In the genomic region with DNA sequence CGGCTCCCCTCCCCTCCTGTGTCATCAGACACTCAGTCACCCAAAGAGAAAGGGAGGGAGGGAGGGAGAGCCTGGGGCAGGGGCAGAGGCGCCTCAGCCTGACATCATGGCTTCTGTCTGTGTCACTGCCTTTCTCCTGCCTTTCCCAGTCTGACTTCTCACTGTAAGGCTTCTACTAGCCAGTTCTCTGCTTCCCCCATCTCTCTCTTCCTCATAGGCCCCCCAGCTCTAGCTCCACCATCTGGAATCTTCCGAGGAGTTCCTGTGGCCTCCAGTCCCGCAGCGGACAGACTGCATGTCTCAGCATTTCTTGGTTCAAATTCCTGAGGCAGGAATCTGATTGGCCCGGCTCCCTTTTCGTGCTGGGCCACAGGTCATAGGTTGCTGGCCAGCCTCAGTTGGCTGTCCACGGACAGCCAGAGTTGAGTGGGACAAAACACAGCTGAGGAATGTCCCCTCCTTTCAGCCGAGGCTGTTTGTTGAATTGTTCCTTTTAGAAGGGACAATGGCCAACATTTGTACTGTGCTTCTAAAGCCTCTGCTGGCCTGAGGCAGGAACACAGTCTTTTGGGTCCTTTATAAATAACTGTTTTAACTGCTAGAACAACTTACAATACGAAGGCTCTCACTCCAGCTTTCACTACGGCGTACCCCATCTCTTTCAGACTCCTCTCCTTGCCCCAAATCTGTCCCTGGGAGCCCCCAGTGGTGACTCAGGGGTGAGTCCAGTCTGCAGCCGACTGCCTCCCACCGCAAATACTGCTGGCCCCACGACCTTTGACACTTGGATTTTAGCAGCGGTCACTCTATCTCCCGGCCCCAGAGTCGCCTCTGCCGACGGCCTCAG, we compare ENCODE assay signal across 12 cellular contexts. TPM values are rescaled to one million over a fixed set of nuclear protein-coding genes. Genes with fewer than 3 reads are reported as not detected.
DNase-seq lines count a peak whose midpoint lies in the region; ATAC-seq and TF ChIP-seq lines count a peak whose summit lies in the region.
"Had no signal": no experiment of that assay in that cellular context is flagged by ENCODE, and none has a peak within 500 bp of the region (broad histone marks: within the 10 kb centered on the region; RNA-seq: fewer than 3 reads in every experiment).

No MANE protein-coding gene starts in this region.

- TF ChIP-seq CTCF in Caco-2 (IDR thresholded peaks at IDR 0.05; ENCODE audit: insufficient read depth in 1 of 2, low read depth in 1 of 2, low read length in 1 of 2, severe bottlenecking in 1 of 2, unreplicated experiment in 1 of 2) (peak in 1 of 2 experiments; percentile 12), WTC11 (IDR thresholded peaks at IDR 0.05) (no peak), dorsolateral prefrontal cortex (IDR thresholded peaks at IDR 0.05 in 54 of 56, conservative IDR thresholded peaks at IDR 0.05 in 2 of 56; ENCODE audit: low read depth in 1 of 56, partially characterized antibody in 56 of 56) (peak in 6 of 56 donors; percentile 6 to 20 (median 10))

- intact Hi-C loops in Caco-2 (cut with micrococcal nuclease; ENCODE audit: unreplicated experiment) (no loop called here), left cardiac atrium (cut with DNase I) (no loop called here), dorsolateral prefrontal cortex (cut with DNase I) (no loop called here)

- peak overlapping the region; percentile 73 for H2AFZ ChIP-seq in neuron (ENCODE audit: low read depth, low read length)

- H3K27me3 Mint-ChIP-seq in Caco-2 (ENCODE audit: insufficient read depth, unreplicated experiment) (no peaks in the 10 kb centered on the region), WTC11 (ENCODE audit: low read depth) (no peaks in the 10 kb centered on the region; the same call in none of the 2 replicates)

- H3K4me1 Mint-ChIP-seq in Caco-2 (ENCODE audit: low read depth, unreplicated experiment) (peaks cover 11% of the 10 kb centered on the region), WTC11 (peaks cover 19% of the 10 kb centered on the region)

- H3K4me3 Mint-ChIP-seq in Caco-2 (ENCODE audit: unreplicated experiment), result peak overlapping the region; percentile 40
- H3K4me3 Mint-ChIP-seq in WTC11, result no peak overlapping the region

- ATAC-seq in WTC11, result peak; percentile 63
- peak; percentile 51 to 83 for ATAC-seq in left cardiac atrium
- no peak for ATAC-seq in HG03045 (IDR thresholded peaks at IDR 0.05; ENCODE audit: unreplicated experiment)

- H3K9me3 Mint-ChIP-seq in Caco-2 (ENCODE audit: unreplicated experiment) (no peaks in the 10 kb centered on the region), WTC11 (no peaks in the 10 kb centered on the region; the same call in 1 of the 2 replicates)

- CTCF ChIA-PET in Caco-2 (lab: Charles Lee), result no interaction called here
- CTCF ChIA-PET in WTC11 (lab: Charles Lee), result interaction anchor here (0.6 to 1.7 kb wide), 9 partner anchors 10 to 74 kb away, joined by 3 to 9 read pairs (median 3); no protein-coding TSS in a partner anchor

- DNase-seq in Caco-2, result no peak
- DNase-seq in WTC11 (ENCODE audit: low spot score), result peak; percentile 35
- peak; percentile 24 for DNase-seq in left cardiac atrium
- DNase-seq in dorsolateral prefrontal cortex, result no peak
- no peak for DNase-seq in NCI-H2081 treated with DMSO at 0.1 percent for 48 hours (lab: John Stamatoyannopoulos, UW)
- DNase-seq in activated CD4-positive, alpha-beta T cell treated with anti-CD3 and anti-CD28 coated beads for 4 hours, result no peak
- DNase-seq: activated T-cell treated with anti-CD3 and anti-CD28 coated beads, Interleukin-2, amount 50 U/mL, for 1 hour; Peyer's patch; transverse colon had no signal

- peak overlapping the region in 7 of 59 donors; percentile 15 to 53 (median 22) for H3K27ac ChIP-seq in dorsolateral prefrontal cortex
- H3K27ac ChIP-seq: Peyer's patch, transverse colon had no signal

- H3K27ac Mint-ChIP-seq in Caco-2 (ENCODE audit: unreplicated experiment) (peak overlapping the region; percentile 82), WTC11 (peak overlapping the region; percentile 10; the same call in 1 of the 2 replicates)

- peaks cover 6% of the 10 kb centered on the region for H3K36me3 Mint-ChIP-seq in Caco-2 (ENCODE audit: insufficient read depth, unreplicated experiment)
- no peaks in the 10 kb centered on the region for H3K36me3 Mint-ChIP-seq in WTC11

- H3K4me1 ChIP-seq in Caco-2, result peaks cover 13% of the 10 kb centered on the region
- peaks cover 19% of the 10 kb centered on the region for H3K4me1 ChIP-seq in neuron (ENCODE audit: insufficient read depth, low read length)
- H3K4me1 ChIP-seq: Peyer's patch, transverse colon had no signal

- H3K4me3 ChIP-seq in Caco-2 (ENCODE audit: low read depth, low read length) (no peak overlapping the region), neuron (ENCODE audit: low read length) (peak overlapping the region; percentile 9), dorsolateral prefrontal cortex (no peak overlapping the region)
- H3K4me3 ChIP-seq: Peyer's patch, transverse colon had no signal

- H3K27me3 ChIP-seq in Caco-2 (replicated peaks; ENCODE audit: control insufficient read depth, insufficient read depth, low read length) (no peaks in the 10 kb centered on the region), neuron (ENCODE audit: insufficient read depth, low read length) (no peaks in the 10 kb centered on the region), dorsolateral prefrontal cortex (no peaks in the 10 kb centered on the region)
- H3K27me3 ChIP-seq: Peyer's patch, transverse colon had no signal

- H3K36me3 ChIP-seq in Caco-2 (ENCODE audit: control insufficient read depth, insufficient read depth, low read length), result no peaks in the 10 kb centered on the region
- H3K36me3 ChIP-seq in neuron (ENCODE audit: insufficient read depth, low read length), result no peaks in the 10 kb centered on the region
- H3K36me3 ChIP-seq: Peyer's patch, transverse colon had no signal

- no TSS peak for BruUV-seq in Caco-2 (replicated peaks; lab: Mats Ljungman, UMichigan)

- POLR2A ChIA-PET in Caco-2 (lab: Charles Lee), result no interaction called here
- POLR2A ChIA-PET in WTC11 (lab: Charles Lee), result interaction anchor here (0.5 to 1.0 kb wide), 3 partner anchors 10 to 144 kb away, joined by 3 read pairs; no protein-coding TSS in a partner anchor

- H3K9me3 ChIP-seq in Caco-2 (no peaks in the 10 kb centered on the region), neuron (ENCODE audit: low read length) (no peaks in the 10 kb centered on the region)
- H3K9me3 ChIP-seq: Peyer's patch, transverse colon had no signal

TF ChIP-seq in WTC11, 78 proteins besides CTCF, POLR2A, EP300 and RAD21 (continues in another document):
- TF ChIP-seq, protein P1, sequence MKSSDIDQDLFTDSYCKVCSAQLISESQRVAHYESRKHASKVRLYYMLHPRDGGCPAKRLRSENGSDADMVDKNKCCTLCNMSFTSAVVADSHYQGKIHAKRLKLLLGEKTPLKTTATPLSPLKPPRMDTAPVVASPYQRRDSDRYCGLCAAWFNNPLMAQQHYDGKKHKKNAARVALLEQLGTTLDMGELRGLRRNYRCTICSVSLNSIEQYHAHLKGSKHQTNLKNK (CRISPR knock-in tag; IDR thresholded peaks at IDR 0.05), result no peak
- TF ChIP-seq, protein P2, sequence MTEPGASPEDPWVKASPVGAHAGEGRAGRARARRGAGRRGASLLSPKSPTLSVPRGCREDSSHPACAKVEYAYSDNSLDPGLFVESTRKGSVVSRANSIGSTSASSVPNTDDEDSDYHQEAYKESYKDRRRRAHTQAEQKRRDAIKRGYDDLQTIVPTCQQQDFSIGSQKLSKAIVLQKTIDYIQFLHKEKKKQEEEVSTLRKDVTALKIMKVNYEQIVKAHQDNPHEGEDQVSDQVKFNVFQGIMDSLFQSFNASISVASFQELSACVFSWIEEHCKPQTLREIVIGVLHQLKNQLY (CRISPR knock-in tag; IDR thresholded peaks at IDR 0.05), result no peak
- TF ChIP-seq, protein P3, sequence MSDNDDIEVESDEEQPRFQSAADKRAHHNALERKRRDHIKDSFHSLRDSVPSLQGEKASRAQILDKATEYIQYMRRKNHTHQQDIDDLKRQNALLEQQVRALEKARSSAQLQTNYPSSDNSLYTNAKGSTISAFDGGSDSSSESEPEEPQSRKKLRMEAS (CRISPR knock-in tag; IDR thresholded peaks at IDR 0.05), result no peak
- TF ChIP-seq, protein P4, sequence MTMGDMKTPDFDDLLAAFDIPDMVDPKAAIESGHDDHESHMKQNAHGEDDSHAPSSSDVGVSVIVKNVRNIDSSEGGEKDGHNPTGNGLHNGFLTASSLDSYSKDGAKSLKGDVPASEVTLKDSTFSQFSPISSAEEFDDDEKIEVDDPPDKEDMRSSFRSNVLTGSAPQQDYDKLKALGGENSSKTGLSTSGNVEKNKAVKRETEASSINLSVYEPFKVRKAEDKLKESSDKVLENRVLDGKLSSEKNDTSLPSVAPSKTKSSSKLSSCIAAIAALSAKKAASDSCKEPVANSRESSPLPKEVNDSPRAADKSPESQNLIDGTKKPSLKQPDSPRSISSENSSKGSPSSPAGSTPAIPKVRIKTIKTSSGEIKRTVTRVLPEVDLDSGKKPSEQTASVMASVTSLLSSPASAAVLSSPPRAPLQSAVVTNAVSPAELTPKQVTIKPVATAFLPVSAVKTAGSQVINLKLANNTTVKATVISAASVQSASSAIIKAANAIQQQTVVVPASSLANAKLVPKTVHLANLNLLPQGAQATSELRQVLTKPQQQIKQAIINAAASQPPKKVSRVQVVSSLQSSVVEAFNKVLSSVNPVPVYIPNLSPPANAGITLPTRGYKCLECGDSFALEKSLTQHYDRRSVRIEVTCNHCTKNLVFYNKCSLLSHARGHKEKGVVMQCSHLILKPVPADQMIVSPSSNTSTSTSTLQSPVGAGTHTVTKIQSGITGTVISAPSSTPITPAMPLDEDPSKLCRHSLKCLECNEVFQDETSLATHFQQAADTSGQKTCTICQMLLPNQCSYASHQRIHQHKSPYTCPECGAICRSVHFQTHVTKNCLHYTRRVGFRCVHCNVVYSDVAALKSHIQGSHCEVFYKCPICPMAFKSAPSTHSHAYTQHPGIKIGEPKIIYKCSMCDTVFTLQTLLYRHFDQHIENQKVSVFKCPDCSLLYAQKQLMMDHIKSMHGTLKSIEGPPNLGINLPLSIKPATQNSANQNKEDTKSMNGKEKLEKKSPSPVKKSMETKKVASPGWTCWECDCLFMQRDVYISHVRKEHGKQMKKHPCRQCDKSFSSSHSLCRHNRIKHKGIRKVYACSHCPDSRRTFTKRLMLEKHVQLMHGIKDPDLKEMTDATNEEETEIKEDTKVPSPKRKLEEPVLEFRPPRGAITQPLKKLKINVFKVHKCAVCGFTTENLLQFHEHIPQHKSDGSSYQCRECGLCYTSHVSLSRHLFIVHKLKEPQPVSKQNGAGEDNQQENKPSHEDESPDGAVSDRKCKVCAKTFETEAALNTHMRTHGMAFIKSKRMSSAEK (CRISPR knock-in tag; IDR thresholded peaks at IDR 0.05; ENCODE audit: borderline replicate concordance), result no peak

RNA-seq across cellular contexts. Expression of a gene that starts 18.8 kb away (rescaled TPM):
- total RNA-seq in Caco-2 (2022) (18.9 and 21.5 TPM in 2 replicates), WTC11 (2021) (0.23 to 0.55 TPM (median 0.35 TPM) in 3 replicates), left cardiac atrium (1 to 10 TPM; 1.4 to 4.0 TPM), dorsolateral prefrontal cortex (1 to 10 TPM in 113 of 120 experiments, under 1 TPM in 7; 0.68 to 9.4 (median 1.8) TPM)
- total RNA-seq: pulmonary artery endothelial cell had no signal

Comparison
In these comparisons a context has a peak if more than half of its experiments do, and no peak if none do; other contexts are left out.
1. DNase-seq: peak in WTC11 (single experiment) and left cardiac atrium (single experiment); none in Caco-2 (0 of 2), dorsolateral prefrontal cortex (0 of 10), NCI-H2081 treated with DMSO at 0.1 percent for 48 hours (single experiment) and activated CD4-positive, alpha-beta T cell treated with anti-CD3 and anti-CD28 coated beads for 4 hours (0 of 2).